In genomic region chr1:89630046-89630445, GRCh38 we compare ENCODE assay signal across 19 cellular contexts. TPM values are rescaled to one million over a fixed set of nuclear protein-coding genes. Genes with fewer than 3 reads are reported as not detected.
DNase-seq lines count a peak whose midpoint lies in the region; ATAC-seq and TF ChIP-seq lines count a peak whose summit lies in the region.
"Had no signal": no experiment of that assay in that cellular context is flagged by ENCODE, and none has a peak within 500 bp of the region (broad histone marks: within the 10 kb centered on the region; RNA-seq: fewer than 3 reads in every experiment).

No MANE protein-coding gene starts in this region.

- peak overlapping the region; percentile 61 to 94 for H3K4me3 Mint-ChIP-seq in activated T-cell treated with anti-CD3 and anti-CD28 coated beads, Interleukin-2, amount 50 U/mL, for 72 hours

- H3K4me3 ChIP-seq in NB4 (ENCODE audit: low read depth, low read length): no peak overlapping the region
- H3K4me3 ChIP-seq: ovary, SJCRH30, skin epidermis, upper lobe of left lung had no signal

- H3K27ac Mint-ChIP-seq in activated T-cell treated with anti-CD3 and anti-CD28 coated beads, Interleukin-2, amount 50 U/mL, for 72 hours: peak overlapping the region; percentile 61

- H3K9me3 Mint-ChIP-seq in activated T-cell treated with anti-CD3 and anti-CD28 coated beads, Interleukin-2, amount 50 U/mL, for 72 hours: no peaks in the 10 kb centered on the region

- peaks cover 75% of the 10 kb centered on the region for H3K4me1 Mint-ChIP-seq in activated T-cell treated with anti-CD3 and anti-CD28 coated beads, Interleukin-2, amount 50 U/mL, for 72 hours (ENCODE audit: low read depth)

- peak overlapping the region; percentile 19 for H3K27ac ChIP-seq in angular gyrus (ENCODE audit: low read depth, low read length)
- H3K27ac ChIP-seq: ovary, SJCRH30, upper lobe of left lung had no signal

- no peak for ATAC-seq in activated T-cell treated with anti-CD3 and anti-CD28 coated beads, Interleukin-2, amount 50 U/mL, for 72 hours (replicated peaks in 1 of 2)
- ATAC-seq in HG03442 (IDR thresholded peaks at IDR 0.05; ENCODE audit: unreplicated experiment): no peak
- ATAC-seq: left cardiac atrium had no signal

- TF ChIP-seq POLR2A in NB4 (IDR thresholded peaks at IDR 0.05; ENCODE audit: extremely low read depth, insufficient read length): no peak

- no peak for TF ChIP-seq CTCF in NB4 (IDR thresholded peaks at IDR 0.05; ENCODE audit: low read depth, low read length)

- peaks cover 6 to 10% of the 10 kb centered on the region in 2 donors for H3K36me3 Mint-ChIP-seq in activated T-cell treated with anti-CD3 and anti-CD28 coated beads, Interleukin-2, amount 50 U/mL, for 72 hours (ENCODE audit: insufficient read depth in 2 of 2)

- no peaks in the 10 kb centered on the region for H3K27me3 Mint-ChIP-seq in activated T-cell treated with anti-CD3 and anti-CD28 coated beads, Interleukin-2, amount 50 U/mL, for 72 hours (ENCODE audit: low read depth)

- no peak for DNase-seq in activated T-cell treated with anti-CD3 and anti-CD28 coated beads, Interleukin-2, amount 50 U/mL, for 72 hours
- DNase-seq in activated T-cell treated with anti-CD3 and anti-CD28 coated beads, Interleukin-2, amount 50 U/mL, for 48 hours: no peak
- peak; percentile 29 for DNase-seq in NB4 (ENCODE audit: low read depth)
- peak; percentile 30 for DNase-seq in superior temporal gyrus (ENCODE audit: extremely low spot score)
- DNase-seq in OCI-M2 (lab: John Stamatoyannopoulos, UW; ENCODE audit: unreplicated experiment): no peak
- no peak for DNase-seq in epidermal melanocyte (ENCODE audit: insufficient read length, low spot score)
- DNase-seq: activated CD4-positive, alpha-beta T cell treated with anti-CD3 and anti-CD28 coated beads, Interleukin-2, amount 50 U/mL, for 4 hours; activated naive CD4-positive, alpha-beta T cell treated with Interleukin-2 at 50 U/mL for 16 hours; effector CD8-positive, alpha-beta T cell; left cardiac atrium; NCI-H1436 treated with DMSO at 0.1 percent for 48 hours; NCI-H446; ovary; SJCRH30; stimulated activated CD4-positive, alpha-beta T cell treated with anti-CD3 and anti-CD28 coated beads, Interleukin-4, amount 100 ng/mL, for 4 hours; upper lobe of left lung had no signal

RNA-seq across cellular contexts. Expression of gene LRRC8C, which starts 2.9 kb away (rescaled TPM):
- total RNA-seq in activated T-cell treated with anti-CD3 and anti-CD28 coated beads, Interleukin-2, amount 50 U/mL, for 72 hours: 10 to 100 TPM; 33.1 to 36.7 TPM

Comparison
In these comparisons a context has a peak if more than half of its experiments do, and no peak if none do; other contexts are left out.
1. DNase-seq: peak in NB4 (single experiment) and superior temporal gyrus (single experiment); none in activated T-cell treated with anti-CD3 and anti-CD28 coated beads, Interleukin-2, amount 50 U/mL, for 72 hours (0 of 2), activated T-cell treated with anti-CD3 and anti-CD28 coated beads, Interleukin-2, amount 50 U/mL, for 48 hours (0 of 2), OCI-M2 (single experiment) and epidermal melanocyte (single experiment).